23 cellular contexts compared by ENCODE assay signal in the genomic region with DNA sequence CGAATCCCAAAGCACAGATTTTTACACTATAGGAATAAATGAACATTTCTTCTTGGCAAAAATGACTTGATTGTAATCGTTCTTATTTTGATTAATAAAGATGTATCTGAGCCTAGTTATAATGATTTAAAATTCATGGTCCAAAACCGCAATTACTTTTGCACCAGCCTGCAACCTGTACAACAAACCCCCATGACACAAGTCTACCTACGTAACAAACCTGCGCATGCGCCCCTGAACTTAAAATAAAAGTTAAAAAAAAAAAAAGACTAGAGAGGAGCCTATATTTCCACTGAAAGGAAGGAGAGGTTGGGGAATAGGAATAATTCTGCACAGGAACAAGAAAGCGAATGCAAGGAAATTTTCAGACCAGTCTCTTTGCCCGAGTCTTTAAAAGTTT.
DNase-seq lines count a peak whose midpoint lies in the region; ATAC-seq and TF ChIP-seq lines count a peak whose summit lies in the region.
"Had no signal": no experiment of that assay in that cellular context is flagged by ENCODE, and none has a peak within 500 bp of the region (broad histone marks: within the 10 kb centered on the region; RNA-seq: fewer than 3 reads in every experiment).

No MANE protein-coding gene starts in this region.

- H3K4me2 ChIP-seq in neural progenitor cell, result no peak overlapping the region
- H3K4me2 ChIP-seq: A549; BLaER1 treated with 17β-estradiol and CSF1 and Interleukin-3, amounts not matched to agents 10 nM and 100 nM had no signal

- H3K27ac ChIP-seq in VCaP (peak overlapping the region; percentile 99), neural progenitor cell (no peak overlapping the region)
- H3K27ac ChIP-seq: A549; BLaER1 treated with 17β-estradiol and CSF1 and Interleukin-3, amounts not matched to agents 10 nM and 100 nM had no signal

- no peak overlapping the region for H2AFZ ChIP-seq in neural progenitor cell (replicated peaks)

- H3K27me3 Mint-ChIP-seq in brain, result peaks cover 4% of the 10 kb centered on the region
- H3K27me3 Mint-ChIP-seq in neural progenitor cell (ENCODE audit: insufficient read depth, low read depth), result peaks cover 10% of the 10 kb centered on the region
- H3K27me3 Mint-ChIP-seq: CD4-positive, alpha-beta T cell; CD8-positive, alpha-beta memory T cell had no signal

- no peaks in the 10 kb centered on the region for H4K20me1 ChIP-seq in neural progenitor cell (ENCODE audit: low read depth)
- H4K20me1 ChIP-seq: BLaER1 treated with 17β-estradiol and CSF1 and Interleukin-3, amounts not matched to agents 10 nM and 100 nM had no signal

- TF ChIP-seq CTCF in VCaP (conservative IDR thresholded peaks at IDR 0.05) (no peak), brain (conservative IDR thresholded peaks at IDR 0.05) (no peak), neural progenitor cell (IDR thresholded peaks at IDR 0.05) (no peak)

- no peaks in the 10 kb centered on the region for H3K27me3 ChIP-seq in neural progenitor cell
- H3K27me3 ChIP-seq: BE2C; BLaER1 treated with 17β-estradiol and CSF1 and Interleukin-3, amounts not matched to agents 10 nM and 100 nM had no signal

- H3K9me3 Mint-ChIP-seq in brain (peaks cover 4 to 17% (median 11%) of the 10 kb centered on the region in 5 experiments), neural progenitor cell (peaks cover 5% of the 10 kb centered on the region)
- H3K9me3 Mint-ChIP-seq: CD14-positive monocyte; CD4-positive, alpha-beta T cell; CD8-positive, alpha-beta memory T cell had no signal

- no peaks in the 10 kb centered on the region for H3K79me2 ChIP-seq in neural progenitor cell (ENCODE audit: low read depth)

- H3K4me1 Mint-ChIP-seq in brain (peaks cover 80% of the 10 kb centered on the region), neural progenitor cell (peaks cover 56% of the 10 kb centered on the region)

- H3K36me3 ChIP-seq in neural progenitor cell, result no peaks in the 10 kb centered on the region
- H3K36me3 ChIP-seq: BE2C; BLaER1 treated with 17β-estradiol and CSF1 and Interleukin-3, amounts not matched to agents 10 nM and 100 nM; HAP-1 had no signal

- H3F3A ChIP-seq in neural progenitor cell (ENCODE audit: low read depth), result no peaks in the 10 kb centered on the region

- ATAC-seq in GM21515 (IDR thresholded peaks at IDR 0.05; ENCODE audit: unreplicated experiment), result no peak
- ATAC-seq: A549, GM12878 had no signal

- POLR2A ChIA-PET in HEK293T (lab: Yijun Ruan, JAX), result no interaction called here

- no peak overlapping the region for H3K4me3 ChIP-seq in neural progenitor cell
- H3K4me3 ChIP-seq: A549; BLaER1 treated with 17β-estradiol and CSF1 and Interleukin-3, amounts not matched to agents 10 nM and 100 nM; GM12878; HAP-1 had no signal

- CTCF ChIA-PET in HEK293T (lab: Yijun Ruan, JAX), result no interaction called here

- H3K9me3 ChIP-seq in neural progenitor cell (ENCODE audit: low read depth), result no peaks in the 10 kb centered on the region
- H3K9me3 ChIP-seq: A549; BE2C; BLaER1 treated with 17β-estradiol and CSF1 and Interleukin-3, amounts not matched to agents 10 nM and 100 nM; HAP-1 had no signal

- H3K36me3 Mint-ChIP-seq in brain (no peaks in the 10 kb centered on the region), neural progenitor cell (no peaks in the 10 kb centered on the region)
- H3K36me3 Mint-ChIP-seq: CD8-positive, alpha-beta memory T cell had no signal

- H3K27ac Mint-ChIP-seq in brain (peak overlapping the region in 3 of 5 experiments; percentile 76 to 96 (median 95)), neural progenitor cell (peak overlapping the region; percentile 88)
- H3K27ac Mint-ChIP-seq: CD4-positive, alpha-beta T cell; CD8-positive, alpha-beta memory T cell had no signal

- H3K4me3 Mint-ChIP-seq in brain (peak overlapping the region in 2 of 5 experiments; percentile 27 to 39), neural progenitor cell (no peak overlapping the region)
- H3K4me3 Mint-ChIP-seq: CD14-positive monocyte; CD4-positive, alpha-beta T cell; CD8-positive, alpha-beta memory T cell had no signal

- H3K9ac ChIP-seq in neural progenitor cell, result no peak overlapping the region
- H3K9ac ChIP-seq: BLaER1 treated with 17β-estradiol and CSF1 and Interleukin-3, amounts not matched to agents 10 nM and 100 nM had no signal

- DNase-seq in HEK293T (ENCODE audit: extremely low spot score) (no peak), neural progenitor cell (ENCODE audit: low spot score) (no peak), NCI-H526 (lab: John Stamatoyannopoulos, UW) (no peak), cerebellum (ENCODE audit: low spot score) (no peak)
- DNase-seq: 8988T; ACHN; AML-193; BE2C; CD4-positive, alpha-beta T cell; CD8-positive, alpha-beta memory T cell; DMS 273 treated with DMSO at 0.1 percent for 48 hours; DMS79; EL; GDM1; GOT3 had no signal

- peaks cover 18% of the 10 kb centered on the region for H3K4me1 ChIP-seq in neural progenitor cell

TF ChIP-seq in HEK293T, 16 proteins besides CTCF, POLR2A, EP300 and RAD21:
- TF ChIP-seq FOXM1 (IDR thresholded peaks at IDR 0.05; ENCODE audit: borderline replicate concordance) (no peak), ELF4 (IDR thresholded peaks at IDR 0.05) (peak; percentile 56; the same call in 1 of the 2 replicates)
TF ChIP-seq in HEK293T: peak in this region for 1.
